Comparison of ENCODE assay signal across 8 cellular contexts in the genomic region with DNA sequence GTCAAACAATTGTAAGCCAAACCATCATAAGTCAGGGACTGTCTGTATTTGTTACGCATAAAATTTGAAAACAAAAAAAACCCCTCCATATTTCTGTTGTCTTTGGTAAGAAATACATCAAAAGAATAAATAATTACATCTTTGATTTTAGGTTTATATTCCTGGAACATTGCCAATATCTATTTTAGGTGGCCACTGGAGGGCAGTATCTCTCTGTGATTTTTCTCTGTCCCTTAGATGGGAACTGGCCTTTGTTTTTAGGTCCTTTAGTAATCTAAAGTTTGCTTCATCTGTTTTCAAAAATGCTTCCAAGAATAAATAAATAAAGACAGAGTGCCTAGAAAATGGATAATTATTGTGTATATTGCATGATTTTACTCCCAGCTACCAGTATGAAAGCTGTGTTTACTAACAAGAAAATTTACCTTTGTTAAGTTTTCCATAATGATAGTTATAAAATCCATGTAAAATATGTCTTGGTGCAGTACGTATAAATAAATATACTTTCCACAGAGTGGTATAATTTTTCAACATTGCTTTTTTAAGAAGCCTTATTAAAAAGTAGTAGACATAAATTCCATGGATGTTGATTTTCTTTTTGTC.
DNase-seq lines count a peak whose midpoint lies in the region; ATAC-seq, FAIRE-seq and TF ChIP-seq lines count a peak whose summit lies in the region.

No MANE protein-coding gene starts in this region.

- peak; percentile 8 for FAIRE-seq in GM19239 (lab: Jason Lieb, UNC)

- no peak overlapping the region for H3K4me3 ChIP-seq in epithelial cell of proximal tubule (ENCODE audit: low read depth, low read length)

- TF ChIP-seq CTCF in epithelial cell of proximal tubule (conservative IDR thresholded peaks at IDR 0.05; ENCODE audit: low read depth, low read length) = peak; percentile 71

- peak; percentile 4 to 34 for DNase-seq in AML-193 (lab: John Stamatoyannopoulos, UW)
- DNase-seq in GM19239 (ENCODE audit: insufficient read length, low spot score) = no peak
- peak; percentile 70 for DNase-seq in OCI-M1 (lab: John Stamatoyannopoulos, UW)
- DNase-seq in epithelial cell of proximal tubule (ENCODE audit: low read depth) = peak; percentile 15
- peak; percentile 80 for DNase-seq in pons (ENCODE audit: low spot score)

- ATAC-seq in HG03045 (IDR thresholded peaks at IDR 0.05; ENCODE audit: unreplicated experiment) (no peak), HG02571 (IDR thresholded peaks at IDR 0.05; ENCODE audit: unreplicated experiment) (no peak), HG03342 (IDR thresholded peaks at IDR 0.05; ENCODE audit: unreplicated experiment) (no peak)
